13 cellular contexts compared by ENCODE assay signal in genomic region chrX:112867570-112867969, GRCh38. TPM values are rescaled to one million over a fixed set of nuclear protein-coding genes. Genes with fewer than 3 reads are reported as not detected.
DNase-seq lines count a peak whose midpoint lies in the region; ATAC-seq and TF ChIP-seq lines count a peak whose summit lies in the region.
"Had no signal": no experiment of that assay in that cellular context is flagged by ENCODE, and none has a peak within 500 bp of the region (broad histone marks: within the 10 kb centered on the region; RNA-seq: fewer than 3 reads in every experiment).

No MANE protein-coding gene starts in this region.

- peaks cover 0 to 7% of the 10 kb centered on the region in 2 donors for H3K27me3 ChIP-seq in left lung
- H3K27me3 ChIP-seq: transverse colon had no signal

- POLR2A ChIA-PET in HEK293T (lab: Yijun Ruan, JAX) = interaction anchor here (0.8 to 1.0 kb wide), 2 partner anchors 26 to 50 kb away, joined by 3 to 5 read pairs; partner anchors contain the start of gene AMOT

- TF ChIP-seq CTCF in mucosa of descending colon (IDR thresholded peaks at IDR 0.05) (no peak), left lung (IDR thresholded peaks at IDR 0.05) (no peak)

- DNase-seq in DMS53 (lab: John Stamatoyannopoulos, UW) (peak; percentile 55), DMS53 treated with DMSO at 0.1 percent for 48 hours (lab: John Stamatoyannopoulos, UW; ENCODE audit: unreplicated experiment) (no peak), HEK293T (ENCODE audit: extremely low spot score) (peak; percentile 51), HT-29 (ENCODE audit: low spot score) (peak; percentile 34), mucosa of descending colon (no peak), C1 segment of cervical spinal cord (lab: John Stamatoyannopoulos, UW) (no peak), left lung (no peak), NCI-H446 (lab: John Stamatoyannopoulos, UW) (no peak)
- DNase-seq: GOT3; natural killer cell; stimulated activated CD4-positive, alpha-beta T cell treated with anti-CD3 and anti-CD28 coated beads, Interleukin-4, amount 100 ng/mL, for 1 hour; transverse colon had no signal

- H3K4me3 ChIP-seq in mucosa of descending colon = no peak overlapping the region
- no peak overlapping the region for H3K4me3 ChIP-seq in left lung
- H3K4me3 ChIP-seq: transverse colon had no signal

- H3K9me3 ChIP-seq in mucosa of descending colon = no peaks in the 10 kb centered on the region
- H3K9me3 ChIP-seq in left lung = no peaks in the 10 kb centered on the region
- H3K9me3 ChIP-seq: transverse colon had no signal

- ATAC-seq in mucosa of descending colon = peak; percentile 47
- no peak for ATAC-seq in left lung

- CTCF ChIA-PET in HEK293T (lab: Yijun Ruan, JAX) = no interaction called here

- no peaks in the 10 kb centered on the region for H3K36me3 ChIP-seq in mucosa of descending colon (ENCODE audit: low read depth)
- H3K36me3 ChIP-seq in left lung = no peaks in the 10 kb centered on the region
- H3K36me3 ChIP-seq: transverse colon had no signal

- H3K4me1 ChIP-seq in mucosa of descending colon (ENCODE audit: low read depth) (no peaks in the 10 kb centered on the region), left lung (no peaks in the 10 kb centered on the region)
- H3K4me1 ChIP-seq: transverse colon had no signal

- intact Hi-C loops in mucosa of descending colon (cut with DNase I, micrococcal nuclease) (no loop called here), left lung (cut with DNase I) (no loop called here)

- no peak overlapping the region for H3K27ac ChIP-seq in left lung
- H3K27ac ChIP-seq: transverse colon, VCaP had no signal

TF ChIP-seq in HEK293T, 16 proteins besides CTCF, POLR2A, EP300 and RAD21:
- TF ChIP-seq PKNOX1 (IDR thresholded peaks at IDR 0.05) (no peak), SP1 (IDR thresholded peaks at IDR 0.05) (no peak), LEF1 (IDR thresholded peaks at IDR 0.05; ENCODE audit: borderline replicate concordance) (no peak), ARNT (IDR thresholded peaks at IDR 0.05) (no peak), L3MBTL2 (conservative IDR thresholded peaks at IDR 0.05) (no peak), FOXA1 (IDR thresholded peaks at IDR 0.05) (no peak), FOXM1 (IDR thresholded peaks at IDR 0.05; ENCODE audit: borderline replicate concordance) (no peak), NFRKB (IDR thresholded peaks at IDR 0.05) (no peak), HDGF (IDR thresholded peaks at IDR 0.05; ENCODE audit: borderline replicate concordance) (no peak), CTBP1 (IDR thresholded peaks at IDR 0.05; ENCODE audit: borderline replicate concordance) (no peak), TARDBP (IDR thresholded peaks at IDR 0.05) (no peak), ELF4 (IDR thresholded peaks at IDR 0.05) (no peak), BHLHE40 (IDR thresholded peaks at IDR 0.05; ENCODE audit: borderline replicate concordance) (no peak), FOXK2 (IDR thresholded peaks at IDR 0.05) (no peak), ZNF384 (IDR thresholded peaks at IDR 0.05) (no peak), SUZ12 (IDR thresholded peaks at IDR 0.05) (no peak)

RNA-seq across cellular contexts. Expression of gene AMOT, which starts 26.9 kb away (rescaled TPM):
- 0.13 and 0.25 TPM in 2 replicates for total RNA-seq in HT-29 (2014; rRNA removed; shearing (Covaris generic))
- total RNA-seq in mucosa of descending colon = 10 to 100 TPM; 18.1 to 26.2 (median 19.3) TPM
- 10 to 100 TPM in 1 of 2 donors, 1 to 10 TPM in 1; 7.5 to 31.0 TPM for total RNA-seq in left lung

Comparison
In these comparisons a context has a peak if more than half of its experiments do, and no peak if none do; other contexts are left out.
1. DNase-seq: peak in DMS53 (single experiment), HEK293T (single experiment) and HT-29 (single experiment); none in DMS53 treated with DMSO at 0.1 percent for 48 hours (single experiment), mucosa of descending colon (0 of 3), C1 segment of cervical spinal cord (0 of 14), left lung (0 of 2) and NCI-H446 (0 of 2).